In genomic region chr13:50589139-50589538, GRCh38 we compare ENCODE assay signal across 1 cellular context.
TF ChIP-seq lines count a peak whose summit lies in the region.

No MANE protein-coding gene starts in this region.

TF ChIP-seq in HepG2, 621 proteins besides CTCF, POLR2A, EP300 and RAD21 (continued from another document):
- TF ChIP-seq ZNF280B (CRISPR knock-in tag; IDR thresholded peaks at IDR 0.05; ENCODE audit: borderline replicate concordance) (no peak), SP1 (IDR thresholded peaks at IDR 0.05) (no peak), SP1 (CRISPR knock-in tag; IDR thresholded peaks at IDR 0.05) (no peak), ZNF3 (CRISPR knock-in tag; IDR thresholded peaks at IDR 0.05) (no peak), PRDM15 (CRISPR knock-in tag; IDR thresholded peaks at IDR 0.05) (no peak), ZNF343 (CRISPR knock-in tag; IDR thresholded peaks at IDR 0.05) (no peak), ERF (CRISPR knock-in tag; IDR thresholded peaks at IDR 0.05) (no peak), ZNF30 (CRISPR knock-in tag; IDR thresholded peaks at IDR 0.05) (no peak), FIP1L1 (IDR thresholded peaks at IDR 0.05; ENCODE audit: borderline replicate concordance, insufficient read depth, low read depth, low read length) (no peak), DRAP1 (CRISPR knock-in tag; IDR thresholded peaks at IDR 0.05) (no peak), SNAPC5 (CRISPR knock-in tag; IDR thresholded peaks at IDR 0.05; ENCODE audit: borderline replicate concordance) (no peak), HOXA7 (CRISPR knock-in tag; IDR thresholded peaks at IDR 0.05) (no peak), ZFY (CRISPR knock-in tag; IDR thresholded peaks at IDR 0.05) (no peak)
